In genomic region chr9:64369111-64369510, GRCh38 we compare ENCODE assay signal across 8 cellular contexts.
DNase-seq lines count a peak whose midpoint lies in the region; ATAC-seq and TF ChIP-seq lines count a peak whose summit lies in the region.
"Not testable (repeated sequence)": the region's sequence is repeated elsewhere in the genome, so short reads cannot be mapped to it uniquely, and the experiment has no call there.

No MANE protein-coding gene starts in this region.

- not testable (repeated sequence) for H3K9me3 Mint-ChIP-seq in CD14-positive monocyte; activated T-cell treated with anti-CD3 and anti-CD28 coated beads, Interleukin-2, amount 50 U/mL, for 72 hours; nephron progenitor cell

- TF ChIP-seq CTCF in CD14-positive monocyte (IDR thresholded peaks at IDR 0.05) (peak; percentile 14), epithelial cell of proximal tubule (conservative IDR thresholded peaks at IDR 0.05; ENCODE audit: low read depth, low read length) (peak; percentile 29), nephron progenitor cell (IDR thresholded peaks at IDR 0.05) (peak; percentile 7)

- DNase-seq in CD14-positive monocyte (ENCODE audit: low spot score) (peak; percentile 75), nephron progenitor cell (peak; percentile 89)
- peak; percentile 81 to 85 for DNase-seq in activated T-cell treated with anti-CD3 and anti-CD28 coated beads, Interleukin-2, amount 50 U/mL, for 72 hours
- DNase-seq in epithelial cell of proximal tubule (ENCODE audit: low read depth), result not testable (repeated sequence)
- DNase-seq in stimulated activated CD8-positive, alpha-beta memory T cell treated with anti-CD3 and anti-CD28 coated beads, Interleukin-15, amount 100 ng/mL, for 4 hours (ENCODE audit: low read depth in 2 of 2), result peak; percentile 54 to 66

- not testable (repeated sequence) for H3K4me1 Mint-ChIP-seq in CD14-positive monocyte; activated T-cell treated with anti-CD3 and anti-CD28 coated beads, Interleukin-2, amount 50 U/mL, for 72 hours (ENCODE audit: low read depth); nephron progenitor cell

- peak overlapping the region; percentile 24 for H3K4me3 ChIP-seq in epithelial cell of proximal tubule (ENCODE audit: low read depth, low read length)

- not testable (repeated sequence) for H3K27me3 Mint-ChIP-seq in CD14-positive monocyte (ENCODE audit: low read depth in 3 of 3); activated T-cell treated with anti-CD3 and anti-CD28 coated beads, Interleukin-2, amount 50 U/mL, for 72 hours (ENCODE audit: low read depth); nephron progenitor cell (ENCODE audit: low read depth, poor library complexity)

- not testable (repeated sequence) for H3K4me3 Mint-ChIP-seq in CD14-positive monocyte, nephron progenitor cell
- peak overlapping the region; percentile 9 to 31 for H3K4me3 Mint-ChIP-seq in activated T-cell treated with anti-CD3 and anti-CD28 coated beads, Interleukin-2, amount 50 U/mL, for 72 hours

- intact Hi-C loops in CD14-positive monocyte (cut with micrococcal nuclease), result not testable (repeated sequence)

- H3K27ac Mint-ChIP-seq in CD14-positive monocyte; activated T-cell treated with anti-CD3 and anti-CD28 coated beads, Interleukin-2, amount 50 U/mL, for 72 hours; nephron progenitor cell: not testable (repeated sequence)

- H3K36me3 Mint-ChIP-seq in CD14-positive monocyte; activated T-cell treated with anti-CD3 and anti-CD28 coated beads, Interleukin-2, amount 50 U/mL, for 72 hours (ENCODE audit: insufficient read depth in 2 of 2); nephron progenitor cell (ENCODE audit: low read depth): not testable (repeated sequence)

- ATAC-seq in GM19438 (IDR thresholded peaks at IDR 0.05; ENCODE audit: low read depth, unreplicated experiment) (peak; percentile 100), HG02973 (IDR thresholded peaks at IDR 0.05; ENCODE audit: unreplicated experiment) (peak; percentile 100), SK-N-SH treated with all-trans-retinoic acid at 6 μM for 48 hours (peak; percentile 100)
- ATAC-seq in activated T-cell treated with anti-CD3 and anti-CD28 coated beads, Interleukin-2, amount 50 U/mL, for 72 hours (replicated peaks in 1 of 2), result peak; percentile 100
